10 cellular contexts compared by ENCODE assay signal in the genomic region with DNA sequence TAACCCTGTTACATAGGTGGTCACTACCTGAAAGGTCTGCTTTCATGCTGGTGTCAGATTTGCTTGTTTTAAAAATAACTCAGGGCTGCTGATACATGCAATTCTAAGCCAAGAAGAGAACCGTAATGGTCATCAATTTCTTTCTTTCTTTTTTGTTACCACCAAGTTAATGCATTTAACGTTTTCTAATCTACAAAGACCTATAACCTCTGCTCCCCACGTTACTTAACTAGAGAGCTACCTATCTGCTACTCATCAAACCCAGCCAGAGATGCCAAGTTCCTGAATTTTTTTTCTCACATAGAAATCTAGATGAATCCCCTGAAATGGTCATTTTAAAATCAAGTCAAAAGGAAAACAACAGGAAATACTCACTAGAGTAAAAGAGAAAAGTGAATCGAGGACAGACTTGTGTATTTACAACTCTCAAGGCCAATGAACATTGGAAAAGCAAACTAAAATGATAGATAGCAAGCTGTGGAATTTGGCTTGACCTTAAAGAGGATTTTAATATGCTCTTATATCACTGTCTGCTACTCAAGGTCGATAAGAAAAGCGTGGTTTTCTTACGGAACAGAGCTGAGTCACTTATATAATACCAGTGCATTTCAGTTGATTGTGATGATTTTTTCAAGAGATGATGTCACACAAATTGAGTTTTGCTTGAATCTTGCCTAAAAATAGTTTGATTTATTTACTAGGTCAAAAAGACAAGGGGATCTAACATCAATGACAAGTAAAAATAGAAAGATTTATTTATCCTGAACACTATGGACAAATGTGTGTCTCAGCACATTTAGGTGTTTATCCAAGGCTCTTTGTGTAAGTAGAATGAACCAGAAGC.
A peak's percentile ranks its signal among the peaks of the same experiment; 100 is the strongest.
DNase-seq lines count a peak whose midpoint lies in the region; ATAC-seq lines count a peak whose summit lies in the region.
"Had no signal": no experiment of that assay in that cellular context is flagged by ENCODE, and none has a peak within 500 bp of the region (broad histone marks: within the 10 kb centered on the region; RNA-seq: fewer than 3 reads in every experiment).

No MANE protein-coding gene starts in this region.

- H3K27me3 Mint-ChIP-seq in T-helper 1 cell treated with Interleukin-12 subunit alpha and Interleukin-12 subunit beta and Interleukin-4 antibody, amounts not matched to agents 30 μg/mL and 1 μg/mL, for 36 hours (ENCODE audit: low read depth) = no peaks in the 10 kb centered on the region
- H3K27me3 Mint-ChIP-seq in effector memory CD8-positive, alpha-beta T cell = no peaks in the 10 kb centered on the region

- peak overlapping the region; percentile 63 for H3K27ac Mint-ChIP-seq in T-helper 1 cell treated with Interleukin-12 subunit alpha and Interleukin-12 subunit beta and Interleukin-4 antibody, amounts not matched to agents 30 μg/mL and 1 μg/mL, for 36 hours
- peak overlapping the region; percentile 23 to 53 for H3K27ac Mint-ChIP-seq in effector memory CD8-positive, alpha-beta T cell

- H3K4me1 Mint-ChIP-seq in T-helper 1 cell treated with Interleukin-12 subunit alpha and Interleukin-12 subunit beta and Interleukin-4 antibody, amounts not matched to agents 30 μg/mL and 1 μg/mL, for 36 hours (ENCODE audit: low read depth) = peaks cover 51% of the 10 kb centered on the region
- H3K4me1 Mint-ChIP-seq in effector memory CD8-positive, alpha-beta T cell (ENCODE audit: low read depth in 2 of 2) = peaks cover 33 to 38% of the 10 kb centered on the region in 2 donors

- H3K4me3 Mint-ChIP-seq in T-helper 1 cell treated with Interleukin-12 subunit alpha and Interleukin-12 subunit beta and Interleukin-4 antibody, amounts not matched to agents 30 μg/mL and 1 μg/mL, for 36 hours = peak overlapping the region; percentile 43
- H3K4me3 Mint-ChIP-seq in effector memory CD8-positive, alpha-beta T cell = peak overlapping the region; percentile 28 to 62

- no peaks in the 10 kb centered on the region for H3K9me3 Mint-ChIP-seq in T-helper 1 cell treated with Interleukin-12 subunit alpha and Interleukin-12 subunit beta and Interleukin-4 antibody, amounts not matched to agents 30 μg/mL and 1 μg/mL, for 36 hours
- peaks cover 0 to 9% of the 10 kb centered on the region in 2 donors for H3K9me3 Mint-ChIP-seq in effector memory CD8-positive, alpha-beta T cell

- ATAC-seq in effector memory CD8-positive, alpha-beta T cell (replicated peaks) = no peak
- ATAC-seq in GM18907 (IDR thresholded peaks at IDR 0.05; ENCODE audit: unreplicated experiment) (no peak), HG02884 (IDR thresholded peaks at IDR 0.05; ENCODE audit: unreplicated experiment) (no peak)

- DNase-seq in EH (ENCODE audit: low read depth) (peak; percentile 49), pons (ENCODE audit: low spot score) (peak; percentile 47), NCI-H510A (lab: John Stamatoyannopoulos, UW) (no peak), NCI-H1417 (lab: John Stamatoyannopoulos, UW) (no peak)
- no peak for DNase-seq in effector memory CD8-positive, alpha-beta T cell
- DNase-seq: DND-41, NCI-H82 had no signal

- peaks cover 9% of the 10 kb centered on the region for H3K36me3 Mint-ChIP-seq in T-helper 1 cell treated with Interleukin-12 subunit alpha and Interleukin-12 subunit beta and Interleukin-4 antibody, amounts not matched to agents 30 μg/mL and 1 μg/mL, for 36 hours (ENCODE audit: low read depth)
- H3K36me3 Mint-ChIP-seq in effector memory CD8-positive, alpha-beta T cell (ENCODE audit: insufficient read depth) = no peaks in the 10 kb centered on the region

Comparison
In these comparisons a context has a peak if more than half of its experiments do, and no peak if none do; other contexts are left out.
1. DNase-seq: peak in EH (single experiment) and pons (single experiment); none in effector memory CD8-positive, alpha-beta T cell (0 of 3), NCI-H510A (single experiment) and NCI-H1417 (0 of 3).